Comparison of ENCODE assay signal across 21 cellular contexts in genomic region chr15:75361989-75362641, GRCh38. TPM values are rescaled to one million over a fixed set of nuclear protein-coding genes. Genes with fewer than 3 reads are reported as not detected.
DNase-seq lines count a peak whose midpoint lies in the region; ATAC-seq, FAIRE-seq and TF ChIP-seq lines count a peak whose summit lies in the region.
"Had no signal": no experiment of that assay in that cellular context is flagged by ENCODE, and none has a peak within 500 bp of the region (broad histone marks: within the 10 kb centered on the region; RNA-seq: fewer than 3 reads in every experiment).

No MANE protein-coding gene starts in this region.

- TF ChIP-seq CTCF in A549 (IDR thresholded peaks at IDR 0.05) = no peak
- no peak for TF ChIP-seq CTCF in GM12878 (IDR thresholded peaks at IDR 0.05 in 2 of 3, conservative IDR thresholded peaks at IDR 0.05 in 1 of 3; ENCODE audit: control insufficient read depth in 2 of 3, extremely low read depth in 1 of 3, insufficient read depth in 1 of 3, low read depth in 3 of 3, low read length in 3 of 3)
- TF ChIP-seq CTCF in GM10248 (IDR thresholded peaks at IDR 0.05; ENCODE audit: control extremely low read depth, extremely low read depth, low read depth, missing control alignments) = no peak

- in situ Hi-C loops in GM12878 (cut with MboI) = no loop called here

- SMC1A ChIA-PET in GM12878 (lab: Charles Lee; ENCODE audit: uncharacterized antibody, unreplicated experiment) = no interaction called here

- H3K4me3 ChIP-seq in A549 (no peak overlapping the region), H7 (ENCODE audit: insufficient read depth, low read depth, low read length) (no peak overlapping the region), GM12878 (no peak overlapping the region)
- H3K4me3 ChIP-seq: GM23248, MG63, PC-9 had no signal

- ATAC-seq in A549 = peak; percentile 7; a peak in 3 of 6 replicates
- ATAC-seq in GM12878 = no peak
- peak; percentile 10 for ATAC-seq in left colon

- H2AFZ ChIP-seq in GM12878 (ENCODE audit: control insufficient read depth, low read depth, low read length) = no peak overlapping the region
- H2AFZ ChIP-seq: GM23248, PC-9 had no signal

- POLR2A ChIA-PET in A549 (lab: Yijun Ruan, JAX) (no interaction called here), GM12878 (lab: Charles Lee) (no interaction called here), GM10248 (lab: Yijun Ruan, JAX) (no interaction called here)

- H3K27me3 ChIP-seq in H7 (ENCODE audit: control insufficient read depth, insufficient read depth, low read length) = no peaks in the 10 kb centered on the region
- H3K27me3 ChIP-seq in GM12878 (replicated peaks in 1 of 2; ENCODE audit: control insufficient read depth in 2 of 2, insufficient read depth in 2 of 2, low read length in 1 of 2) = no peaks in the 10 kb centered on the region
- H3K27me3 ChIP-seq: MG63 had no signal

- BruUV-seq in GM12878 (replicated peaks; lab: Mats Ljungman, UMichigan) = no TSS peak

- TF ChIP-seq RAD21 in A549 (conservative IDR thresholded peaks at IDR 0.05 in 1 of 2, IDR thresholded peaks at IDR 0.05 in 1 of 2) (no peak), GM12878 (IDR thresholded peaks at IDR 0.05; ENCODE audit: insufficient read depth, low read depth, low read length) (no peak)

- no peak for TF ChIP-seq POLR2A in A549 (IDR thresholded peaks at IDR 0.05; ENCODE audit: low read length)
- peak; percentile 2; the same call in 1 of the 2 replicates for TF ChIP-seq POLR2A in GM12878 (IDR thresholded peaks at IDR 0.05; ENCODE audit: low read depth, low read length)

- FAIRE-seq in A549 (lab: Jason Lieb, UNC) = no peak
- FAIRE-seq in GM12878 (lab: Jason Lieb, UNC) = no peak
- FAIRE-seq in GM19239 (lab: Jason Lieb, UNC) = no peak
- FAIRE-seq: HTR-8/SVneo had no signal

- no peak overlapping the region for H3K4me2 ChIP-seq in A549
- H3K4me2 ChIP-seq in GM12878 (ENCODE audit: control insufficient read depth, insufficient read depth) = no peak overlapping the region
- H3K4me2 ChIP-seq: PC-9 had no signal

- DNase-seq in A549 (ENCODE audit: low read depth in 1 of 2, low spot score in 1 of 2) (no peak), H7 (peak; percentile 40), GM12878 (ENCODE audit: low read depth, low spot score) (no peak), left colon (no peak), GM19239 (ENCODE audit: insufficient read length, low spot score) (no peak), GM10248 (ENCODE audit: extremely low spot score) (no peak)
- no peak for DNase-seq in activated CD4-positive, alpha-beta T cell treated with anti-CD3 and anti-CD28 coated beads for 4 hours
- DNase-seq: DND-41, GM23248, HCEC 1CT, Kasumi-1, MG63, NCI-H1048, NCI-H1436 treated with DMSO at 0.1 percent for 48 hours, NCI-H2029, NCI-H345, NCI-H524 treated with DMSO at 0.1 percent for 48 hours, PC-9, Right ventricle myocardium superior had no signal

- peaks cover under 1% of the 10 kb centered on the region; the same call in 1 of the 3 replicates for H3K4me1 ChIP-seq in A549
- peaks cover under 1% of the 10 kb centered on the region; the same call in 1 of the 2 replicates for H3K4me1 ChIP-seq in GM12878 (ENCODE audit: control insufficient read depth, insufficient read depth, low read length)

- no peak overlapping the region for H3K27ac ChIP-seq in A549
- no peak overlapping the region for H3K27ac ChIP-seq in GM12878 (ENCODE audit: control insufficient read depth, insufficient read depth)
- H3K27ac ChIP-seq: C4-2B, GM23248, PC-9 had no signal

- no peaks in the 10 kb centered on the region for H4K20me1 ChIP-seq in GM12878 (ENCODE audit: control insufficient read depth, insufficient read depth)

- intact Hi-C loops in GM12878 (cut with micrococcal nuclease; ENCODE audit: unreplicated experiment) = no loop called here
- intact Hi-C loops in left colon (cut with DNase I, micrococcal nuclease) = loop anchor here in 1 of 2 donors (10.0 kb wide), 1 partner anchor 273 kb away; no protein-coding TSS in a partner anchor

- H3K36me3 ChIP-seq in H7 (replicated peaks; ENCODE audit: control insufficient read depth, insufficient read depth, low read length) = peaks cover 40% of the 10 kb centered on the region
- peaks cover 0 to 12% of the 10 kb centered on the region in 2 experiments for H3K36me3 ChIP-seq in GM12878 (ENCODE audit: control insufficient read depth in 2 of 2, insufficient read depth in 2 of 2, low read length in 1 of 2)

- TF ChIP-seq EP300 in A549 (IDR thresholded peaks at IDR 0.05) = no peak
- no peak for TF ChIP-seq EP300 in GM12878 (IDR thresholded peaks at IDR 0.05; ENCODE audit: borderline replicate concordance in 1 of 2, control insufficient read depth in 1 of 2, low read depth in 2 of 2, low read length in 2 of 2)

- H3K79me2 ChIP-seq in GM12878 (ENCODE audit: control insufficient read depth, insufficient read depth, low read length) = no peaks in the 10 kb centered on the region; the same call in 1 of the 2 replicates

- 90% methylated on average over 10 of the region's 13 CpGs for WGBS in A549 (ENCODE audit: missing lambda C conversion rate)
- 85% methylated on average over 13 of the region's 13 CpGs for WGBS in GM12878 (ENCODE audit: insufficient coverage, insufficient replicate concordance, low lambda C conversion rate, missing lambda C conversion rate)

- CTCF ChIA-PET in A549 (lab: Yijun Ruan, JAX) (interaction anchor here (0.9 to 2.2 kb wide), 3 partner anchors 9 to 322 kb away, joined by 3 to 6 read pairs (median 3); partner anchors contain the start of gene IMP3), GM12878 (lab: Yijun Ruan, JAX) (no interaction called here), GM10248 (lab: Yijun Ruan, JAX) (interaction anchor here (0.7 kb wide), 1 partner anchor 8 kb away, joined by 3 read pairs; no protein-coding TSS in a partner anchor)

- H3K9me3 ChIP-seq in A549 (no peaks in the 10 kb centered on the region), GM12878 (replicated peaks; ENCODE audit: control insufficient read depth, insufficient read depth, low read length) (no peaks in the 10 kb centered on the region)
- H3K9me3 ChIP-seq: MG63 had no signal

- RAD21 ChIA-PET in GM12878 (lab: Charles Lee; ENCODE audit: unreplicated experiment) = no interaction called here

- no peak overlapping the region for H3K9ac ChIP-seq in GM12878 (ENCODE audit: control insufficient read depth, insufficient read depth, low read length)
- H3K9ac ChIP-seq: GM23248 had no signal

RNA-seq across cellular contexts. Expression of gene MAN2C1, which starts 6.3 kb away (rescaled TPM):
- polyA plus RNA-seq in A549 (2011; rRNA removed) (47.7 and 66.3 TPM in 2 replicates), A549 (2017; fragmentation: RNase III; extraction: RNeasy Plus Mini Kit Qiagen cat#74134 plus additional on column Dnase treatment) (114 to 126 TPM (median 117 TPM) in 3 replicates), GM12878 (2011; rRNA removed) (20.9 and 32.5 TPM in 2 replicates), GM12878 (2014; fragmentation: Illumina TruSeq; extraction: Trizol) (17.6 and 32.0 TPM in 2 replicates), GM12878 (2014; fragmentation: Nextera tagmentation; extraction: Ambion mirVana) (1 to 10 TPM; 1.4 to 4.6 TPM), GM12878 (2014; rRNA removed) (107 and 110 TPM in 2 replicates), GM12878 (2016; fragmentation: Nextera tagmentation; extraction: Ambion mirVana) (10 to 100 TPM; 51.9 to 66.2 TPM)
- polyA plus RNA-seq in A549 (2012; cell fraction: cytosol; rRNA removed) = 62.7 and 70.5 TPM in 2 replicates
- 983 and 1,042 TPM in 2 replicates for polyA plus RNA-seq in A549 (2012; cell fraction: nucleus; rRNA removed)
- polyA minus RNA-seq in A549 (2011; rRNA and poly(A)+ RNA removed) = 91.7 and 99.0 TPM in 2 replicates
- total RNA-seq in H7 (2014; rRNA removed; shearing (Covaris generic)) = 79.8 and 118 TPM in 2 replicates
- total RNA-seq in GM12878 (2013; cell fraction: nucleolus; rRNA removed) = 567 and 636 TPM in 2 replicates
- total RNA-seq in GM12878 (2014; rRNA removed) (54.8 and 65.0 TPM in 2 replicates), GM12878 (2014; rRNA removed; fragmentation: Illumina TruSeq; extraction: Trizol) (26.9 and 29.2 TPM in 2 replicates), GM12878 (2021) (102 and 111 TPM in 2 replicates), left colon (100 to 1,000 TPM; 192 to 211 TPM)
- 56.1 TPM for polyA plus RNA-seq in GM12878 (2011; ENCODE audit: low read depth)
- polyA plus RNA-seq in GM12878 (2011; cell fraction: cytosol; rRNA removed) = 36.8 and 47.4 TPM in 2 replicates
- 649 and 670 TPM in 2 replicates for polyA plus RNA-seq in GM12878 (2011; cell fraction: nucleus; rRNA removed)
- 114 and 120 TPM in 2 replicates for polyA plus RNA-seq in GM12878 (2012)
- polyA minus RNA-seq in GM12878 (2011; rRNA and poly(A)+ RNA removed) = 35.4 and 73.6 TPM in 2 replicates
- polyA minus RNA-seq in GM12878 (2011; cell fraction: cytosol; rRNA and poly(A)+ RNA removed) = 23.2 and 32.6 TPM in 2 replicates
- polyA minus RNA-seq in GM12878 (2011; cell fraction: nucleus; rRNA and poly(A)+ RNA removed) = 120 and 170 TPM in 2 replicates

RNA-seq across cellular contexts. Expression of gene NEIL1, which starts 15.3 kb away (rescaled TPM):
- polyA plus RNA-seq in A549 (2011; rRNA removed) (3.2 and 5.6 TPM in 2 replicates), A549 (2017; fragmentation: RNase III; extraction: RNeasy Plus Mini Kit Qiagen cat#74134 plus additional on column Dnase treatment) (4.9 to 7.2 TPM (median 6.8 TPM) in 3 replicates), GM12878 (2011; rRNA removed) (0.04 and 0.23 TPM in 2 replicates), GM12878 (2014; fragmentation: Illumina TruSeq; extraction: Trizol) (0.37 and 1.3 TPM in 2 replicates), GM12878 (2014; fragmentation: Nextera tagmentation; extraction: Ambion mirVana) (under 1 TPM; 0.10 to 0.37 TPM), GM12878 (2014; rRNA removed) (1.8 and 2.5 TPM in 2 replicates), GM12878 (2016; fragmentation: Nextera tagmentation; extraction: Ambion mirVana) (1 to 10 TPM; 1.2 to 2.3 TPM)
- polyA plus RNA-seq in A549 (2012; cell fraction: cytosol; rRNA removed) = 3.0 and 3.5 TPM in 2 replicates
- polyA plus RNA-seq in A549 (2012; cell fraction: nucleus; rRNA removed) = 23.0 and 26.2 TPM in 2 replicates
- polyA minus RNA-seq in A549 (2011; rRNA and poly(A)+ RNA removed) = 0.58 and 1.9 TPM in 2 replicates
- 14.7 and 23.8 TPM in 2 replicates for total RNA-seq in H7 (2014; rRNA removed; shearing (Covaris generic))
- total RNA-seq in GM12878 (2013; cell fraction: nucleolus; rRNA removed) = 3.4 and 5.6 TPM in 2 replicates
- total RNA-seq in GM12878 (2014; rRNA removed) (0.71 and 0.73 TPM in 2 replicates), GM12878 (2014; rRNA removed; fragmentation: Illumina TruSeq; extraction: Trizol) (0.58 and 0.92 TPM in 2 replicates), GM12878 (2021) (0.96 and 1.5 TPM in 2 replicates), left colon (10 to 100 TPM; 40.7 to 51.5 TPM)
- 10.3 TPM for polyA plus RNA-seq in GM12878 (2011; ENCODE audit: low read depth)
- polyA plus RNA-seq in GM12878 (2011; cell fraction: cytosol; rRNA removed) = 0.16 and 0.17 TPM in 2 replicates
- polyA plus RNA-seq in GM12878 (2011; cell fraction: nucleus; rRNA removed) = 1.0 and 2.4 TPM in 2 replicates
- 9.5 and 12.7 TPM in 2 replicates for polyA plus RNA-seq in GM12878 (2012)
- polyA minus RNA-seq in GM12878 (2011; rRNA and poly(A)+ RNA removed) = 0.36 TPM in 1 of 2 replicates, not detected in the other
- not detected in 2 replicates for polyA minus RNA-seq in GM12878 (2011; cell fraction: cytosol; rRNA and poly(A)+ RNA removed)
- polyA minus RNA-seq in GM12878 (2011; cell fraction: nucleus; rRNA and poly(A)+ RNA removed) = 0.85 TPM in 1 of 2 replicates, not detected in the other

RNA-seq across cellular contexts. Expression of gene COMMD4, which starts 26.3 kb away (rescaled TPM):
- 88.0 and 98.3 TPM in 2 replicates for polyA plus RNA-seq in A549 (2011; rRNA removed)
- 396 and 403 TPM in 2 replicates for polyA plus RNA-seq in A549 (2012; cell fraction: cytosol; rRNA removed)
- polyA plus RNA-seq in A549 (2012; cell fraction: nucleus; rRNA removed) = 402 and 454 TPM in 2 replicates
- polyA plus RNA-seq in A549 (2017; fragmentation: RNase III; extraction: RNeasy Plus Mini Kit Qiagen cat#74134 plus additional on column Dnase treatment) = 203 to 222 TPM (median 220 TPM) in 3 replicates
- polyA minus RNA-seq in A549 (2011; rRNA and poly(A)+ RNA removed) = 38.3 and 50.6 TPM in 2 replicates
- total RNA-seq in H7 (2014; rRNA removed; shearing (Covaris generic)) = 125 and 169 TPM in 2 replicates
- total RNA-seq in GM12878 (2013; cell fraction: nucleolus; rRNA removed) = 17.9 and 18.5 TPM in 2 replicates
- 110 and 113 TPM in 2 replicates for total RNA-seq in GM12878 (2014; rRNA removed)
- 46.1 and 48.4 TPM in 2 replicates for total RNA-seq in GM12878 (2014; rRNA removed; fragmentation: Illumina TruSeq; extraction: Trizol)
- total RNA-seq in GM12878 (2021) = 86.3 and 98.9 TPM in 2 replicates
- 30.1 TPM for polyA plus RNA-seq in GM12878 (2011; ENCODE audit: low read depth)
- 32.0 and 53.2 TPM in 2 replicates for polyA plus RNA-seq in GM12878 (2011; rRNA removed)
- polyA plus RNA-seq in GM12878 (2011; cell fraction: cytosol; rRNA removed) = 129 and 166 TPM in 2 replicates
- 127 and 161 TPM in 2 replicates for polyA plus RNA-seq in GM12878 (2011; cell fraction: nucleus; rRNA removed)
- 64.3 and 67.6 TPM in 2 replicates for polyA plus RNA-seq in GM12878 (2012)
- polyA plus RNA-seq in GM12878 (2014; fragmentation: Illumina TruSeq; extraction: Trizol) = 18.5 and 34.3 TPM in 2 replicates
- 10 to 100 TPM; 14.5 to 38.4 TPM for polyA plus RNA-seq in GM12878 (2014; fragmentation: Nextera tagmentation; extraction: Ambion mirVana)
- polyA plus RNA-seq in GM12878 (2014; rRNA removed) = 97.4 and 111 TPM in 2 replicates
- polyA plus RNA-seq in GM12878 (2016; fragmentation: Nextera tagmentation; extraction: Ambion mirVana) = 100 to 1,000 TPM; 115 to 118 TPM
- polyA minus RNA-seq in GM12878 (2011; rRNA and poly(A)+ RNA removed) = 19.5 and 56.0 TPM in 2 replicates
- 14.7 and 26.7 TPM in 2 replicates for polyA minus RNA-seq in GM12878 (2011; cell fraction: cytosol; rRNA and poly(A)+ RNA removed)
- polyA minus RNA-seq in GM12878 (2011; cell fraction: nucleus; rRNA and poly(A)+ RNA removed) = 11.8 and 14.3 TPM in 2 replicates
- total RNA-seq in left colon = 10 to 100 TPM; 72.3 to 73.4 TPM

Comparison
In these comparisons a context has a peak if more than half of its experiments do, and no peak if none do; other contexts are left out.
1. Of the 24 proteins assayed by ChIP-seq in both GM12878 and A549: peak only in GM12878: POLR2A; only in A549: none; in both: none; in neither: 23.